ENCODE assay signal across 8 cellular contexts in the genomic region with DNA sequence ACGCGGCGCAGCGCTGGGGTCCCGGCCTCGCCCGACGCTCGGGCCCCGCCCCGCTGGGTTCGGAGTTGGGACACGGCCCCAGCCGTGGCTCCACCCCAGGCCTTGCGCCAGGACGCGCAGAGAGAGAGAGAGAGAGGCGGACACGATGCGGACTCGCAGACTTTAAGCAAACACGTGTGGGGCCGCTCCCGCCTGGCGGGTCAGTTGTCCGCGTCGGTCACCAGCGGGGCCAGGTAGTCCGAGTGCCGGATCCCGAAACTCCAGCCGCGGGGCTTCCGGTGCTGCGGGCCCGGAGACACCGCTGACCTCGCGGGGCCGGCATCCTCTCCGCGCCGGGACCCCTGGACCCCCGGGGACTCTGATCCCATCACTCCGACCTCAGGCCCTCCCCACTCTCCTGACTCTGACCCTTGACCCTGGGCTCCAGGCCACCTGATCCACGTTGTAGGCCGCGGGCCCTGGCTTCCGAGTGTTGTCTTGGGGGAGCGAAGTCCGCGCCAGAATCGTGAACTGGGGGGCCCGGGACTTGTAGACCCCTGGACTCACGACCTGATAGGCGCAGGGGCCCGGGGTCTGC. TPM values are rescaled to one million over a fixed set of nuclear protein-coding genes. Genes with fewer than 3 reads are reported as not detected.
DNase-seq lines count a peak whose midpoint lies in the region; ATAC-seq and TF ChIP-seq lines count a peak whose summit lies in the region.

No MANE protein-coding gene starts in this region.

- TF ChIP-seq POLR2A in breast epithelium (IDR thresholded peaks at IDR 0.05) = peak; percentile 60

- H3K9me3 ChIP-seq in GM23248 (ENCODE audit: low read depth) = no peaks in the 10 kb centered on the region
- H3K9me3 ChIP-seq in breast epithelium = no peaks in the 10 kb centered on the region

- in situ Hi-C loops in GM23248 (cut with MboI) = no loop called here

- no peaks in the 10 kb centered on the region for H3K4me1 ChIP-seq in GM23248 (ENCODE audit: insufficient read depth)
- H3K4me1 ChIP-seq in breast epithelium = peaks cover 0 to 4% of the 10 kb centered on the region in 2 donors

- 2 to 4% methylated on average over 31 to 56 of the region's 58 CpGs for WGBS in GM23248 (ENCODE audit: low coverage in 1 of 2, low lambda C conversion rate in 2 of 2, missing lambda C conversion rate in 2 of 2), 2 experiments

- H3K27ac ChIP-seq in GM23248 = peak overlapping the region; percentile 55
- H3K27ac ChIP-seq in breast epithelium = peak overlapping the region; percentile 98 to 99

- TF ChIP-seq CTCF in breast epithelium (IDR thresholded peaks at IDR 0.05) = peak in 1 of 3 donors; percentile 12

- no peaks in the 10 kb centered on the region for H3K79me2 ChIP-seq in GM23248 (ENCODE audit: insufficient read depth)

- peaks cover 34% of the 10 kb centered on the region for H3K36me3 Mint-ChIP-seq in stimulated activated effector memory CD8-positive, alpha-beta T cell treated with anti-CD3 and anti-CD28 coated beads, Interleukin-12 subunit alpha, Interleukin-12 subunit beta, amount 100 ng/mL, for 72 hours

- H3K9me2 ChIP-seq in GM23248 (ENCODE audit: insufficient read depth) = no peaks in the 10 kb centered on the region

- DNase-seq in COLO668 (lab: John Stamatoyannopoulos, UW; ENCODE audit: unreplicated experiment) (peak; percentile 41), GM23248 (peak; percentile 90), OCI-M1 (lab: John Stamatoyannopoulos, UW) (peak; percentile 70), breast epithelium (ENCODE audit: low spot score in 2 of 2) (peak; percentile 77 to 84), kidney tubule cell (ENCODE audit: low spot score) (peak; percentile 69)
- no peak for DNase-seq in stimulated activated effector memory CD8-positive, alpha-beta T cell treated with anti-CD3 and anti-CD28 coated beads, Interleukin-12 subunit alpha, Interleukin-12 subunit beta, amount 100 ng/mL, for 72 hours (ENCODE audit: low spot score in 2 of 2)

- no peaks in the 10 kb centered on the region for H3K27me3 ChIP-seq in GM23248 (replicated peaks; ENCODE audit: insufficient read depth)
- no peaks in the 10 kb centered on the region for H3K27me3 ChIP-seq in breast epithelium

- H4K20me1 ChIP-seq in GM23248 (ENCODE audit: insufficient read depth) = no peaks in the 10 kb centered on the region

- ATAC-seq in stimulated activated effector memory CD8-positive, alpha-beta T cell treated with anti-CD3 and anti-CD28 coated beads, Interleukin-12 subunit alpha, Interleukin-12 subunit beta, amount 100 ng/mL, for 72 hours = peak; percentile 56
- ATAC-seq in GM19455 (IDR thresholded peaks at IDR 0.05; ENCODE audit: unreplicated experiment) = no peak
- ATAC-seq in GM21423 (IDR thresholded peaks at IDR 0.05; ENCODE audit: unreplicated experiment) = no peak

- peak overlapping the region; percentile 93 for H3K4me3 Mint-ChIP-seq in stimulated activated effector memory CD8-positive, alpha-beta T cell treated with anti-CD3 and anti-CD28 coated beads, Interleukin-12 subunit alpha, Interleukin-12 subunit beta, amount 100 ng/mL, for 72 hours

- intact Hi-C loops in breast epithelium (cut with DNase I; ENCODE audit: low total_unique reads) = loop anchor here (1.0 kb wide), 1 partner anchor 22 kb away; a partner anchor contains a TSS

- peak overlapping the region; percentile 81 for H3K4me3 ChIP-seq in GM23248
- peak overlapping the region; percentile 68 to 84 (median 68) for H3K4me3 ChIP-seq in breast epithelium

- H3K4me1 Mint-ChIP-seq in stimulated activated effector memory CD8-positive, alpha-beta T cell treated with anti-CD3 and anti-CD28 coated beads, Interleukin-12 subunit alpha, Interleukin-12 subunit beta, amount 100 ng/mL, for 72 hours = peaks cover 38% of the 10 kb centered on the region

- H3K36me3 ChIP-seq in GM23248 (ENCODE audit: low read depth) = no peaks in the 10 kb centered on the region
- no peaks in the 10 kb centered on the region for H3K36me3 ChIP-seq in breast epithelium

- peaks cover 21% of the 10 kb centered on the region for H3F3A ChIP-seq in GM23248 (ENCODE audit: insufficient read depth)

- peak overlapping the region; percentile 47 for H2AFZ ChIP-seq in GM23248

- H3K9me3 Mint-ChIP-seq in stimulated activated effector memory CD8-positive, alpha-beta T cell treated with anti-CD3 and anti-CD28 coated beads, Interleukin-12 subunit alpha, Interleukin-12 subunit beta, amount 100 ng/mL, for 72 hours = no peaks in the 10 kb centered on the region

- H3K27ac Mint-ChIP-seq in stimulated activated effector memory CD8-positive, alpha-beta T cell treated with anti-CD3 and anti-CD28 coated beads, Interleukin-12 subunit alpha, Interleukin-12 subunit beta, amount 100 ng/mL, for 72 hours = peak overlapping the region; percentile 100

- H3K4me2 ChIP-seq in GM23248 (ENCODE audit: unreplicated experiment) = peak overlapping the region; percentile 81

- peak overlapping the region; percentile 95 for H3K9ac ChIP-seq in GM23248

RNA-seq across cellular contexts. Expression of a gene that starts 0.6 kb away (rescaled TPM):
- 33.2 and 42.4 TPM in 2 replicates for total RNA-seq in GM23248 (2014; rRNA removed; shearing (Covaris generic))
- 24.3 and 24.8 TPM in 2 replicates for polyA plus RNA-seq in GM23248 (2016; fragmentation: Nextera tagmentation; extraction: Ambion mirVana)
- 100 to 1,000 TPM in 1 of 3 donors, 10 to 100 TPM in 2; 44.6 to 115 (median 82.9) TPM for total RNA-seq in breast epithelium

RNA-seq across cellular contexts. Expression of a gene that starts 5.0 kb away (rescaled TPM):
- 8.4 and 17.5 TPM in 2 replicates for total RNA-seq in GM23248 (2014; rRNA removed; shearing (Covaris generic))
- 11.0 and 15.0 TPM in 2 replicates for polyA plus RNA-seq in GM23248 (2016; fragmentation: Nextera tagmentation; extraction: Ambion mirVana)
- total RNA-seq in breast epithelium = 1 to 10 TPM; 1.9 to 6.6 (median 4.3) TPM

RNA-seq across cellular contexts. Expression of a gene that starts 15.3 kb away (rescaled TPM):
- total RNA-seq in GM23248 (2014; rRNA removed; shearing (Covaris generic)) = not detected in 2 replicates
- 0.06 TPM in 1 of 2 replicates, not detected in the other for polyA plus RNA-seq in GM23248 (2016; fragmentation: Nextera tagmentation; extraction: Ambion mirVana)
- under 1 TPM; 0.16 to 0.33 (median 0.29) TPM for total RNA-seq in breast epithelium

RNA-seq across cellular contexts. Expression of a gene that starts 22.3 kb away (rescaled TPM):
- total RNA-seq in GM23248 (2014; rRNA removed; shearing (Covaris generic)) = 33.8 and 61.0 TPM in 2 replicates
- 27.7 and 28.6 TPM in 2 replicates for polyA plus RNA-seq in GM23248 (2016; fragmentation: Nextera tagmentation; extraction: Ambion mirVana)
- total RNA-seq in breast epithelium = 10 to 100 TPM; 25.9 to 48.2 (median 43.0) TPM

RNA-seq across cellular contexts. Expression of a gene that starts 22.9 kb away (rescaled TPM):
- 95.0 and 124 TPM in 2 replicates for total RNA-seq in GM23248 (2014; rRNA removed; shearing (Covaris generic))
- polyA plus RNA-seq in GM23248 (2016; fragmentation: Nextera tagmentation; extraction: Ambion mirVana) = 101 and 106 TPM in 2 replicates
- total RNA-seq in breast epithelium = 10 to 100 TPM; 35.7 to 54.9 (median 39.5) TPM

Comparison
In these comparisons a context has a peak if more than half of its experiments do, and no peak if none do; other contexts are left out.
1. DNase-seq: peak in COLO668 (single experiment), GM23248 (single experiment), OCI-M1 (single experiment), breast epithelium (2 of 2) and kidney tubule cell (single experiment); none in stimulated activated effector memory CD8-positive, alpha-beta T cell treated with anti-CD3 and anti-CD28 coated beads, Interleukin-12 subunit alpha, Interleukin-12 subunit beta, amount 100 ng/mL, for 72 hours (0 of 2).